Comparison of ENCODE assay signal across 15 cellular contexts in the genomic region with DNA sequence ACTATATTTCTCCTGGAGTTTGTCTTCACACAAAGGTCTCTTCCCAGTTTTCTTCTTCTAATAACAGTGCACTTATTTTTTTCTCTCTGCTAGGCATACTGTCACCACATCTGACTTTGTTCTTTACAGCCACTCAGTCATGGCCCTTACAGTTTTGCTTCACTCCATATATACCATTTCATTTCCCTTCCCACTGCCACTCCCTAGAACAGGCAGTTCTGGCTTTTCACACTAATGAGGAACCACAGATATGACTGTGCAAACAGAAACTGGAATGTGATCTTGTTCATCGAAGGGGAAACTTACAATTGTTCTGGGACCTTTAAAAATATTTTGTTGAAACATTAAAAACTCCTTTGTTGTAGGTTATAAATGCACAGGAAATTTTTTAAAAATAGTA.
DNase-seq lines count a peak whose midpoint lies in the region; ATAC-seq and TF ChIP-seq lines count a peak whose summit lies in the region.
"Had no signal": no experiment of that assay in that cellular context is flagged by ENCODE, and none has a peak within 500 bp of the region (broad histone marks: within the 10 kb centered on the region; RNA-seq: fewer than 3 reads in every experiment).

No MANE protein-coding gene starts in this region.

- H3K9me3 Mint-ChIP-seq in endothelial cell (ENCODE audit: unreplicated experiment): no peaks in the 10 kb centered on the region

- H3K27ac ChIP-seq in VCaP (peak overlapping the region; percentile 15; the same call in 1 of the 2 replicates), left lung (peak overlapping the region; percentile 44 to 48), aorta (ENCODE audit: low read depth in 1 of 2, low read length in 2 of 2) (no peak overlapping the region)
- H3K27ac ChIP-seq: HL-60 had no signal

- intact Hi-C loops in left ventricle myocardium superior (cut with micrococcal nuclease) (no loop called here), Right ventricle myocardium inferior (cut with DNase I) (no loop called here), left lung (cut with DNase I) (no loop called here), aorta (cut with DNase I) (no loop called here)

- H3K4me1 Mint-ChIP-seq in endothelial cell (ENCODE audit: unreplicated experiment): peaks cover 8% of the 10 kb centered on the region

- H3K36me3 Mint-ChIP-seq in endothelial cell (ENCODE audit: low read depth, unreplicated experiment): no peaks in the 10 kb centered on the region

- no peaks in the 10 kb centered on the region for H3K9me3 ChIP-seq in left lung
- no peaks in the 10 kb centered on the region for H3K9me3 ChIP-seq in aorta (ENCODE audit: control insufficient read depth, low read length)
- H3K9me3 ChIP-seq: Peyer's patch had no signal

- H3K4me1 ChIP-seq in left lung (peaks cover 0 to 6% of the 10 kb centered on the region in 2 donors), aorta (ENCODE audit: control insufficient read depth in 1 of 2, insufficient read depth in 2 of 2, low read length in 2 of 2) (no peaks in the 10 kb centered on the region)

- H3K4me3 ChIP-seq in left lung: no peak overlapping the region
- no peak overlapping the region for H3K4me3 ChIP-seq in aorta (ENCODE audit: low read length in 2 of 2)
- H3K4me3 ChIP-seq: Peyer's patch had no signal

- no peak overlapping the region for H3K4me3 Mint-ChIP-seq in endothelial cell (ENCODE audit: unreplicated experiment)

- ATAC-seq in left ventricle myocardium superior (peak; percentile 47), Right ventricle myocardium inferior (no peak), left lung (peak; percentile 95), aorta (ENCODE audit: low FRiP score) (peak; percentile 58), GM21447 (IDR thresholded peaks at IDR 0.05; ENCODE audit: unreplicated experiment) (no peak)
- ATAC-seq: activated CD4-positive, CD25-positive, alpha-beta regulatory T cell treated with anti-CD3 and anti-CD28 coated beads, Interleukin-2, amount 50 U/mL, for 24 hours had no signal

- TF ChIP-seq CTCF in VCaP (conservative IDR thresholded peaks at IDR 0.05) (no peak), left lung (IDR thresholded peaks at IDR 0.05) (no peak), endothelial cell (IDR thresholded peaks at IDR 0.05; ENCODE audit: unreplicated experiment) (no peak)

- H3K27me3 Mint-ChIP-seq in endothelial cell (ENCODE audit: unreplicated experiment): no peaks in the 10 kb centered on the region

- no peaks in the 10 kb centered on the region for H3K27me3 ChIP-seq in left lung
- H3K27me3 ChIP-seq in aorta (ENCODE audit: control insufficient read depth in 1 of 2, insufficient read depth in 2 of 2, low read length in 1 of 2): no peaks in the 10 kb centered on the region
- H3K27me3 ChIP-seq: Peyer's patch had no signal

- WGBS in aorta, 2 donors: 54 to 57% methylated on average over 1 of the region's 1 CpG

- DNase-seq in left ventricle myocardium superior (no peak), Right ventricle myocardium inferior (ENCODE audit: missing footprints) (no peak), left lung (no peak), aorta (no peak), endothelial cell (ENCODE audit: low spot score) (no peak), NCI-H2081 treated with DMSO at 0.1 percent for 48 hours (lab: John Stamatoyannopoulos, UW) (no peak)
- DNase-seq: activated effector memory CD4-positive, alpha-beta T cell treated with Interleukin-2 at 50 U/mL for 16 hours; dermis blood vessel endothelial cell; hypothalamus; NCI-H1436 treated with DMSO at 0.1 percent for 48 hours had no signal

- no peak overlapping the region for H3K27ac Mint-ChIP-seq in endothelial cell (ENCODE audit: unreplicated experiment)

- H3K36me3 ChIP-seq in left lung: no peaks in the 10 kb centered on the region
- no peaks in the 10 kb centered on the region for H3K36me3 ChIP-seq in aorta (ENCODE audit: control insufficient read depth in 1 of 2, insufficient read depth in 2 of 2, low read length in 1 of 2)
- H3K36me3 ChIP-seq: Peyer's patch had no signal

Comparison
In these comparisons a context has a peak if more than half of its experiments do, and no peak if none do; other contexts are left out.
1. ATAC-seq: peak in left ventricle myocardium superior (single experiment), left lung (single experiment) and aorta (single experiment); none in Right ventricle myocardium inferior (single experiment) and GM21447 (single experiment).
2. H3K27ac ChIP-seq: peak in VCaP (single experiment) and left lung (2 of 2); none in aorta (0 of 2).